Comparison of ENCODE assay signal across 8 cellular contexts in the genomic region with DNA sequence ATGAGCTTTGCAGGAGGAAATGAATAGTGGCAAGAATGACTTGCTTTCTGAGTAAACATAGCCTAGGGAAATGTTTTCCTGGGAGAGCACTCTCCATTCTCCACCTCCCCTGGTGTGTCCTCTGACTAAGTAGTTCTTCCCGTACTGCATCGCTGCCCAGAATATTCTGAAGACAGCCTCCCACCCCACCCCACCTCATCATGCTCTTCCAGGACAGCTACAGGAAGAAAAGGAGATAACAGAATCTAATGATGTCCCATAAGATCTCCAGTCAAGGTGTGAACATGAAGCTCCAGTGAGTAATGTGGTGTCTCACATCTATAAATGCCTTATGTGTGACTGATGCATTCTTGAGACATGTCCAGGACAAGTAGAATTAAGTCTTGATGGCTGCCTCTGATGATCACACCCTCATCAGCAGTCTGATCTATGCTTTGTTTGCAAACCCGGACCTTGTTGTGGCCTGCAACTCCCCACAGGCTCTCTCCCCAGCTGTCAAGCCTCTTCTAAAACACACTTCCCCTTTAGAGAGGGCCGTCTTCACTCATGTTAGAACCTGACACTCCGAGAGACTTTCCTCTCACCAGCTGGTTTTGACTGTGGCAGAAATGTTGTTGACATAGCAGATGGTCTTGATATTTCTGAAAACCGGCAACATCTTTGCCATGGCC.
DNase-seq lines count a peak whose midpoint lies in the region; ATAC-seq, FAIRE-seq and TF ChIP-seq lines count a peak whose summit lies in the region.

No MANE protein-coding gene starts in this region.

- no peak for ATAC-seq in HG03139 (IDR thresholded peaks at IDR 0.05; ENCODE audit: unreplicated experiment)
- ATAC-seq in GM18867 (IDR thresholded peaks at IDR 0.05; ENCODE audit: unreplicated experiment): no peak

- H3K4me3 ChIP-seq in HFF-Myc (replicated peaks; ENCODE audit: low read depth, low read length) (no peak overlapping the region), epithelial cell of proximal tubule (ENCODE audit: low read depth, low read length) (no peak overlapping the region)

- TF ChIP-seq CTCF in HFF-Myc (IDR thresholded peaks at IDR 0.05; ENCODE audit: low read depth, low read length, missing control alignments) (no peak), epithelial cell of proximal tubule (conservative IDR thresholded peaks at IDR 0.05; ENCODE audit: low read depth, low read length) (no peak), D721Med (IDR thresholded peaks at IDR 0.05; ENCODE audit: insufficient read depth, missing control alignments) (no peak)

- DNase-seq in HFF-Myc (ENCODE audit: extremely low read depth, low read depth) (peak; percentile 65), NCI-H524 treated with DMSO at 0.1 percent for 48 hours (lab: John Stamatoyannopoulos, UW) (peak; percentile 96), epithelial cell of proximal tubule (ENCODE audit: low read depth) (peak; percentile 77), stromal cell of bone marrow (ENCODE audit: low read depth) (peak; percentile 48), D721Med (ENCODE audit: insufficient read length, low spot score) (no peak), DMS79 (lab: John Stamatoyannopoulos, UW) (no peak)

- FAIRE-seq in D721Med (lab: Jason Lieb, UNC): no peak

Comparison
In these comparisons a context has a peak if more than half of its experiments do, and no peak if none do; other contexts are left out.
1. DNase-seq: peak in HFF-Myc (single experiment), NCI-H524 treated with DMSO at 0.1 percent for 48 hours (single experiment), epithelial cell of proximal tubule (single experiment) and stromal cell of bone marrow (single experiment); none in D721Med (single experiment) and DMS79 (single experiment).